ENCODE assay signal across 19 cellular contexts in the genomic region with DNA sequence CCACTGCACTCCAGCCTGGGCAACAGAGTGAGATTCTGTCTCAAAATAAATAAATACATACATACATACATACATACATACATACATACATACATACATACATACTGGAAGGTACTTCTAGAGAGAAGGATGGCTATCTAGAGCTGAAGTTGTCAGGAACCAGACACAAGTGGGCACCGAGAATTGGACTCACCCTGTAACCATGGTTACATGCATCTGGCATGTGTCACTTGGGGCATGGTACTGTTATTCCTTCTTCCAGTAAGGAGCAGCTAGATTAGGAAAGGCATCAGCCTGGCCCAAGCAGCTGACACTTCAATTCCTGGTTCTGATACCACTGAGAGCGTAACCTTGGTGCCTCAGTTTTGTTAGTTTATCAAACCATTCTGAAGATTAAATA.
A peak's percentile ranks its signal among the peaks of the same experiment; 100 is the strongest.
DNase-seq lines count a peak whose midpoint lies in the region; ATAC-seq, FAIRE-seq and TF ChIP-seq lines count a peak whose summit lies in the region.
"Had no signal": no experiment of that assay in that cellular context is flagged by ENCODE, and none has a peak within 500 bp of the region (broad histone marks: within the 10 kb centered on the region; RNA-seq: fewer than 3 reads in every experiment).

No MANE protein-coding gene starts in this region.

- peaks cover 56% of the 10 kb centered on the region for H3K79me2 ChIP-seq in DOHH2 (ENCODE audit: control insufficient read depth, low read length)
- H3K79me2 ChIP-seq: hepatocyte had no signal

- H3K27ac Mint-ChIP-seq in memory B cell, result peak overlapping the region; percentile 89
- H3K27ac Mint-ChIP-seq: T-helper 2 cell treated with Interferon-gamma antibody and Interleukin-4, amounts not matched to agents 5 μg/mL and 100 μg/mL, for 36 hours had no signal

- peaks cover 0 to 9% (median 0%) of the 10 kb centered on the region in 11 experiments; a peak in 4 of 22 replicates for H4K20me1 ChIP-seq in BLaER1 treated with 17β-estradiol and CSF1 and Interleukin-3, amounts not matched to agents 10 nM and 100 nM
- no peaks in the 10 kb centered on the region for H4K20me1 ChIP-seq in DOHH2 (ENCODE audit: control insufficient read depth, insufficient read depth, low read depth, low read length)

- no peaks in the 10 kb centered on the region for H3K27me3 ChIP-seq in BLaER1 treated with 17β-estradiol and CSF1 and Interleukin-3, amounts not matched to agents 10 nM and 100 nM
- H3K27me3 ChIP-seq in DOHH2 (ENCODE audit: control insufficient read depth, low read length), result no peaks in the 10 kb centered on the region
- no peaks in the 10 kb centered on the region for H3K27me3 ChIP-seq in aorta (ENCODE audit: control insufficient read depth in 1 of 2, insufficient read depth in 2 of 2, low read length in 1 of 2)
- H3K27me3 ChIP-seq: hepatocyte, thyroid gland had no signal

- no peak for FAIRE-seq in RCC 7860 (lab: Jason Lieb, UNC)

- H3K9me2 ChIP-seq in DOHH2 (replicated peaks; ENCODE audit: control insufficient read depth, low read length), result no peaks in the 10 kb centered on the region

- peaks cover 0 to 10% (median 7%) of the 10 kb centered on the region in 11 experiments; a peak in 11 of 22 replicates for H3K36me3 ChIP-seq in BLaER1 treated with 17β-estradiol and CSF1 and Interleukin-3, amounts not matched to agents 10 nM and 100 nM
- no peaks in the 10 kb centered on the region for H3K36me3 ChIP-seq in DOHH2 (ENCODE audit: control insufficient read depth, low read length)
- no peaks in the 10 kb centered on the region for H3K36me3 ChIP-seq in aorta (ENCODE audit: control insufficient read depth in 1 of 2, insufficient read depth in 2 of 2, low read length in 1 of 2)
- H3K36me3 ChIP-seq: thyroid gland had no signal

- intact Hi-C loops in aorta (cut with DNase I), result no loop called here

- H3K9ac ChIP-seq in BLaER1 treated with 17β-estradiol and CSF1 and Interleukin-3, amounts not matched to agents 10 nM and 100 nM, result no peak overlapping the region
- H3K9ac ChIP-seq: KMS-11 had no signal

- peak; percentile 7 for DNase-seq in RCC 7860 (ENCODE audit: low spot score)
- no peak for DNase-seq in memory B cell (ENCODE audit: low spot score in 2 of 2)
- no peak for DNase-seq in activated CD8-positive, alpha-beta memory T cell treated with anti-CD3 and anti-CD28 coated beads for 24 hours
- no peak for DNase-seq in aorta
- no peak for DNase-seq in NCI-H2196 (lab: John Stamatoyannopoulos, UW; ENCODE audit: unreplicated experiment)
- DNase-seq: activated CD4-positive, CD25-positive, alpha-beta regulatory T cell treated with anti-CD3 and anti-CD28 coated beads, Interleukin-2, amount 50 U/mL, for 72 hours; caudate nucleus; DMS53; effector CD8-positive, alpha-beta T cell; Right ventricle myocardium superior; stimulated activated CD4-positive, alpha-beta T cell treated with anti-CD3 and anti-CD28 coated beads, Interleukin-4, amount 100 ng/mL, for 4 hours had no signal

- peaks cover 28% of the 10 kb centered on the region for H3K4me1 Mint-ChIP-seq in memory B cell

- H3K36me3 Mint-ChIP-seq in memory B cell, result peaks cover 1% of the 10 kb centered on the region

- no peak for TF ChIP-seq CTCF in DOHH2 (IDR thresholded peaks at IDR 0.05; ENCODE audit: low read depth, low read length, poor library complexity, severe bottlenecking)

- peak overlapping the region in 6 of 11 experiments; percentile 0 to 51 (median 18); a peak in 8 of 22 replicates for H3K4me2 ChIP-seq in BLaER1 treated with 17β-estradiol and CSF1 and Interleukin-3, amounts not matched to agents 10 nM and 100 nM
- peak overlapping the region; percentile 65 for H3K4me2 ChIP-seq in DOHH2 (ENCODE audit: low read length)
- H3K4me2 ChIP-seq: hepatocyte, KMS-11 had no signal

- no peak overlapping the region for H3K4me3 ChIP-seq in BLaER1 treated with 17β-estradiol and CSF1 and Interleukin-3, amounts not matched to agents 10 nM and 100 nM
- peak overlapping the region; percentile 41 for H3K4me3 ChIP-seq in DOHH2 (ENCODE audit: low read length)
- H3K4me3 ChIP-seq in aorta (ENCODE audit: low read length in 2 of 2), result no peak overlapping the region
- H3K4me3 ChIP-seq: hepatocyte, skin epidermis, thyroid gland had no signal

- H3K4me3 Mint-ChIP-seq in memory B cell, result no peak overlapping the region
- H3K4me3 Mint-ChIP-seq: T-helper 2 cell treated with Interferon-gamma antibody and Interleukin-4, amounts not matched to agents 5 μg/mL and 100 μg/mL, for 36 hours had no signal

- H3K4me1 ChIP-seq in BLaER1 treated with 17β-estradiol and CSF1 and Interleukin-3, amounts not matched to agents 10 nM and 100 nM, result peaks cover 27 to 52% (median 43%) of the 10 kb centered on the region in 10 experiments
- H3K4me1 ChIP-seq in DOHH2 (ENCODE audit: control insufficient read depth, low read length), result peaks cover 95% of the 10 kb centered on the region
- H3K4me1 ChIP-seq in aorta (ENCODE audit: control insufficient read depth in 1 of 2, insufficient read depth in 2 of 2, low read length in 2 of 2), result peaks cover 0 to 2% of the 10 kb centered on the region in 2 donors
- H3K4me1 ChIP-seq: thyroid gland had no signal

- peaks cover 17% of the 10 kb centered on the region for H3F3A ChIP-seq in DOHH2 (ENCODE audit: control insufficient read depth, insufficient read depth)

- H3K27ac ChIP-seq in BLaER1 treated with 17β-estradiol and CSF1 and Interleukin-3, amounts not matched to agents 10 nM and 100 nM, result 0 out of 22 replicates have a peak overlapping the region, but pooled peaks of 1 of the 11 experiments have one; percentile 18
- peak overlapping the region; percentile 91 for H3K27ac ChIP-seq in DOHH2 (ENCODE audit: low read depth, low read length)
- H3K27ac ChIP-seq in aorta (ENCODE audit: low read depth in 1 of 2, low read length in 2 of 2), result no peak overlapping the region
- H3K27ac ChIP-seq: hepatocyte, KMS-11, skin epidermis, thyroid gland had no signal

- H3K9me3 ChIP-seq in BLaER1 treated with 17β-estradiol and CSF1 and Interleukin-3, amounts not matched to agents 10 nM and 100 nM (replicated peaks in 1 of 11), result peaks cover 9 to 17% (median 15%) of the 10 kb centered on the region in 11 experiments; a peak in 21 of 22 replicates
- no peaks in the 10 kb centered on the region for H3K9me3 ChIP-seq in DOHH2 (ENCODE audit: control insufficient read depth, insufficient read depth, low read length)
- no peaks in the 10 kb centered on the region for H3K9me3 ChIP-seq in aorta (ENCODE audit: control insufficient read depth, low read length)
- H3K9me3 ChIP-seq: thyroid gland had no signal

- ATAC-seq in memory B cell (ENCODE audit: low read depth), result no peak
- ATAC-seq in GM21723 (IDR thresholded peaks at IDR 0.05; ENCODE audit: unreplicated experiment), result no peak
- ATAC-seq in aorta (ENCODE audit: low FRiP score), result no peak

- peaks cover 2% of the 10 kb centered on the region for H3K9me3 Mint-ChIP-seq in memory B cell
- H3K9me3 Mint-ChIP-seq: T-helper 2 cell treated with Interferon-gamma antibody and Interleukin-4, amounts not matched to agents 5 μg/mL and 100 μg/mL, for 36 hours had no signal

- 87 to 89% methylated on average over 2 of the region's 2 CpGs for WGBS in aorta, 2 donors

- no peaks in the 10 kb centered on the region for H3K27me3 Mint-ChIP-seq in memory B cell
